ENCODE assay signal across 8 cellular contexts in genomic region chr6:28383235-28384142, GRCh38. TPM values are rescaled to one million over a fixed set of nuclear protein-coding genes. Genes with fewer than 3 reads are reported as not detected.
A peak's percentile ranks its signal among the peaks of the same experiment; 100 is the strongest.
DNase-seq lines count a peak whose midpoint lies in the region; ATAC-seq, FAIRE-seq and TF ChIP-seq lines count a peak whose summit lies in the region.

No MANE protein-coding gene starts in this region.

- dilution Hi-C loops in keratinocyte (cut with MboI; ENCODE audit: extremely low pct_ligation_motif_present, low sequenced_read_pairs) = no loop called here

- H3K27ac ChIP-seq in keratinocyte (ENCODE audit: control insufficient read depth, insufficient read depth, low read length) = peak overlapping the region; percentile 78
- H3K27ac ChIP-seq in small intestine (ENCODE audit: low read depth in 1 of 2, low read length in 1 of 2) = peak overlapping the region; percentile 76 to 82

- H3K79me2 ChIP-seq in keratinocyte (ENCODE audit: control insufficient read depth, insufficient read depth, low read length) = peaks cover 3% of the 10 kb centered on the region

- peak overlapping the region; percentile 99 for H3K4me2 ChIP-seq in keratinocyte (ENCODE audit: control insufficient read depth, extremely low read depth, insufficient read depth, low read depth, low read length)

- H3K4me3 ChIP-seq in choroid plexus epithelial cell (ENCODE audit: low read depth, low read length) (peak overlapping the region; percentile 74), keratinocyte (ENCODE audit: control insufficient read depth in 2 of 3, extremely low read depth in 1 of 3, insufficient read depth in 2 of 3, low read depth in 1 of 3, low read length in 3 of 3) (peak overlapping the region; percentile 43 to 88 (median 78)), small intestine (ENCODE audit: low read depth in 1 of 2, low read length in 2 of 2) (peak overlapping the region; percentile 15 to 51)

- H3K36me3 ChIP-seq in keratinocyte (ENCODE audit: control insufficient read depth in 2 of 2, extremely low read depth in 1 of 2, insufficient read depth in 2 of 2, low read length in 2 of 2) (peaks cover 3 to 12% of the 10 kb centered on the region in 2 experiments), small intestine (ENCODE audit: control insufficient read depth in 2 of 2, insufficient read depth in 2 of 2, low read length in 2 of 2) (peaks cover 2 to 8% of the 10 kb centered on the region in 2 donors)

- no peaks in the 10 kb centered on the region for H3K27me3 ChIP-seq in keratinocyte (ENCODE audit: control insufficient read depth, extremely low read depth, insufficient read depth, low read length)
- no peaks in the 10 kb centered on the region for H3K27me3 ChIP-seq in small intestine (ENCODE audit: control insufficient read depth in 2 of 2, insufficient read depth in 2 of 2, low read length in 2 of 2)

- peak; percentile 81 for FAIRE-seq in keratinocyte (lab: Jason Lieb, UNC)
- FAIRE-seq in small intestine (lab: Jason Lieb, UNC) = no peak

- H4K20me1 ChIP-seq in keratinocyte (ENCODE audit: control insufficient read depth, extremely low read depth, insufficient read depth, low read length) = no peaks in the 10 kb centered on the region

- ATAC-seq in GM21381 (IDR thresholded peaks at IDR 0.05; ENCODE audit: unreplicated experiment) = peak; percentile 91

- peak overlapping the region; percentile 79 for H3K9ac ChIP-seq in keratinocyte (ENCODE audit: control insufficient read depth, extremely low read depth, insufficient read depth, low read length)

- H3K9me3 ChIP-seq in keratinocyte (ENCODE audit: control insufficient read depth, low read depth, low read length) (no peaks in the 10 kb centered on the region), small intestine (ENCODE audit: control insufficient read depth, low read depth) (no peaks in the 10 kb centered on the region)

- peak; percentile 83 for DNase-seq in DMS79 treated with DMSO at 0.1 percent for 48 hours (lab: John Stamatoyannopoulos, UW)
- peak; percentile 81 for DNase-seq in HT1080 (ENCODE audit: low read depth)
- DNase-seq in SW 1271 (lab: John Stamatoyannopoulos, UW) = peak; percentile 89 to 95
- peak; percentile 97 for DNase-seq in choroid plexus epithelial cell (ENCODE audit: low read depth)
- DNase-seq in keratinocyte (ENCODE audit: low read depth, low spot score) = no peak
- DNase-seq in small intestine = peak; percentile 94
- DNase-seq in T-helper 9 cell = no peak

- TF ChIP-seq CTCF in choroid plexus epithelial cell (conservative IDR thresholded peaks at IDR 0.05; ENCODE audit: low read depth, low read length) (peak; percentile 73), keratinocyte (optimal IDR thresholded peaks at IDR 0.05 in 1 of 3, IDR thresholded peaks at IDR 0.05 in 1 of 3, conservative IDR thresholded peaks at IDR 0.05 in 1 of 3; ENCODE audit: extremely low read depth in 1 of 3, insufficient read depth in 2 of 3, low read length in 3 of 3) (peak; percentile 56 to 68 (median 59))

- H3K4me1 ChIP-seq in keratinocyte (ENCODE audit: control insufficient read depth, extremely low read depth, insufficient read depth, low read length) = peaks cover 6% of the 10 kb centered on the region
- peaks cover 0 to 2% of the 10 kb centered on the region in 2 donors for H3K4me1 ChIP-seq in small intestine (ENCODE audit: control insufficient read depth in 2 of 2, insufficient read depth in 1 of 2, low read depth in 1 of 2, low read length in 1 of 2)

- no peaks in the 10 kb centered on the region for H3K9me1 ChIP-seq in keratinocyte (ENCODE audit: control insufficient read depth, extremely low read depth, insufficient read depth, low read length)

- peak overlapping the region; percentile 97 for H2AFZ ChIP-seq in keratinocyte (ENCODE audit: control insufficient read depth, low read length)

- 16 to 32% (median 18%) methylated on average over 31 of the region's 31 CpGs for WGBS in small intestine, 3 donors

RNA-seq across cellular contexts. Expression of gene ZSCAN12, which starts 16.1 kb away (rescaled TPM):
- 3.1 and 3.8 TPM in 2 replicates for total RNA-seq in HT1080 (2014; rRNA removed; shearing (Covaris generic))
- 1.8 and 2.7 TPM in 2 replicates for polyA plus RNA-seq in HT1080 (2015; cell fraction: cytosol; rRNA removed)
- polyA plus RNA-seq in HT1080 (2015; cell fraction: nucleus; rRNA removed) = 4.2 and 4.3 TPM in 2 replicates
- polyA plus RNA-seq in keratinocyte = 2.5 to 4.0 TPM (median 2.7 TPM) in 3 replicates
- 1.4 TPM for polyA plus RNA-seq in keratinocyte (2011; ENCODE audit: low read depth)
- polyA plus RNA-seq in keratinocyte (2011; cell fraction: cytosol; rRNA removed) = 0.99 and 2.0 TPM in 2 replicates
- polyA plus RNA-seq in keratinocyte (2011; cell fraction: nucleus; rRNA removed) = 3.5 and 4.0 TPM in 2 replicates
- 1.6 and 1.7 TPM in 2 replicates for polyA plus RNA-seq in keratinocyte (2012; ENCODE audit: low replicate concordance)
- polyA minus RNA-seq in keratinocyte = 1.8 to 3.8 TPM (median 2.1 TPM) in 3 replicates
- polyA minus RNA-seq in keratinocyte (2011; cell fraction: cytosol; rRNA and poly(A)+ RNA removed) = 2.5 TPM
- polyA minus RNA-seq in keratinocyte (2011; cell fraction: nucleus; rRNA and poly(A)+ RNA removed) = 2.3 and 4.6 TPM in 2 replicates
- polyA plus RNA-seq in small intestine = 1 to 10 TPM; 1.6 to 2.0 (median 2.0) TPM

RNA-seq across cellular contexts. Expression of gene ZKSCAN3, which starts 33.7 kb away (rescaled TPM):
- total RNA-seq in HT1080 (2014; rRNA removed; shearing (Covaris generic)) = 2.9 and 3.4 TPM in 2 replicates
- 2.3 and 3.5 TPM in 2 replicates for polyA plus RNA-seq in HT1080 (2015; cell fraction: cytosol; rRNA removed)
- 5.1 and 6.6 TPM in 2 replicates for polyA plus RNA-seq in HT1080 (2015; cell fraction: nucleus; rRNA removed)
- 2.2 to 3.1 TPM (median 2.9 TPM) in 3 replicates for polyA plus RNA-seq in keratinocyte
- polyA plus RNA-seq in keratinocyte (2011; ENCODE audit: low read depth) = 0.52 TPM
- 1.3 and 2.1 TPM in 2 replicates for polyA plus RNA-seq in keratinocyte (2011; cell fraction: cytosol; rRNA removed)
- polyA plus RNA-seq in keratinocyte (2011; cell fraction: nucleus; rRNA removed) = 4.3 and 5.1 TPM in 2 replicates
- polyA plus RNA-seq in keratinocyte (2012; ENCODE audit: low replicate concordance) = 0.99 and 1.6 TPM in 2 replicates
- 0.56 to 2.8 TPM (median 1.9 TPM) in 3 replicates for polyA minus RNA-seq in keratinocyte
- polyA minus RNA-seq in keratinocyte (2011; cell fraction: cytosol; rRNA and poly(A)+ RNA removed) = 2.7 TPM
- polyA minus RNA-seq in keratinocyte (2011; cell fraction: nucleus; rRNA and poly(A)+ RNA removed) = 2.2 and 4.0 TPM in 2 replicates
- 1 to 10 TPM; 1.1 to 2.2 (median 1.5) TPM for polyA plus RNA-seq in small intestine

RNA-seq across cellular contexts. Expression of gene ZSCAN31, which starts 47.5 kb away (rescaled TPM):
- total RNA-seq in HT1080 (2014; rRNA removed; shearing (Covaris generic)) = 4.3 and 7.3 TPM in 2 replicates
- 3.4 and 4.0 TPM in 2 replicates for polyA plus RNA-seq in HT1080 (2015; cell fraction: cytosol; rRNA removed)
- polyA plus RNA-seq in HT1080 (2015; cell fraction: nucleus; rRNA removed) = 5.5 and 7.0 TPM in 2 replicates
- polyA plus RNA-seq in keratinocyte (14.4 to 21.7 TPM (median 15.8 TPM) in 3 replicates), small intestine (1 to 10 TPM; 1.3 to 5.1 (median 4.6) TPM)
- polyA plus RNA-seq in keratinocyte (2011; ENCODE audit: low read depth) = 44.7 TPM
- 15.3 and 24.3 TPM in 2 replicates for polyA plus RNA-seq in keratinocyte (2011; cell fraction: cytosol; rRNA removed)
- 45.9 and 54.9 TPM in 2 replicates for polyA plus RNA-seq in keratinocyte (2011; cell fraction: nucleus; rRNA removed)
- polyA plus RNA-seq in keratinocyte (2012; ENCODE audit: low replicate concordance) = 12.4 and 13.1 TPM in 2 replicates
- polyA minus RNA-seq in keratinocyte = 9.9 to 29.3 TPM (median 28.8 TPM) in 3 replicates
- 11.3 TPM for polyA minus RNA-seq in keratinocyte (2011; cell fraction: cytosol; rRNA and poly(A)+ RNA removed)
- polyA minus RNA-seq in keratinocyte (2011; cell fraction: nucleus; rRNA and poly(A)+ RNA removed) = 13.7 and 24.4 TPM in 2 replicates

RNA-seq across cellular contexts. Expression of gene ZSCAN23, which starts 59.8 kb away (rescaled TPM):
- 0.43 and 0.84 TPM in 2 replicates for total RNA-seq in HT1080 (2014; rRNA removed; shearing (Covaris generic))
- polyA plus RNA-seq in HT1080 (2015; cell fraction: cytosol; rRNA removed) = 0.35 and 0.49 TPM in 2 replicates
- 2.5 and 2.6 TPM in 2 replicates for polyA plus RNA-seq in HT1080 (2015; cell fraction: nucleus; rRNA removed)
- polyA plus RNA-seq in keratinocyte (1.2 to 2.1 TPM (median 1.8 TPM) in 3 replicates), small intestine (under 1 TPM in 1 of 3 donors, not detected in 2; 0.91 TPM)
- polyA plus RNA-seq in keratinocyte (2011; ENCODE audit: low read depth) = 0.47 TPM
- 0.22 and 0.75 TPM in 2 replicates for polyA plus RNA-seq in keratinocyte (2011; cell fraction: cytosol; rRNA removed)
- 4.3 and 4.6 TPM in 2 replicates for polyA plus RNA-seq in keratinocyte (2011; cell fraction: nucleus; rRNA removed)
- 0.18 and 1.3 TPM in 2 replicates for polyA plus RNA-seq in keratinocyte (2012; ENCODE audit: low replicate concordance)
- polyA minus RNA-seq in keratinocyte = 0.85 to 6.2 TPM (median 2.4 TPM) in 3 replicates
- not detected for polyA minus RNA-seq in keratinocyte (2011; cell fraction: cytosol; rRNA and poly(A)+ RNA removed)
- polyA minus RNA-seq in keratinocyte (2011; cell fraction: nucleus; rRNA and poly(A)+ RNA removed) = 3.8 and 9.9 TPM in 2 replicates

Comparison
In these comparisons a context has a peak if more than half of its experiments do, and no peak if none do; other contexts are left out.
1. DNase-seq: peak in DMS79 treated with DMSO at 0.1 percent for 48 hours (single experiment), HT1080 (single experiment), SW 1271 (2 of 2), choroid plexus epithelial cell (single experiment) and small intestine (single experiment); none in keratinocyte (single experiment) and T-helper 9 cell (single experiment).
2. Peak in every context shown above with its lines, with median percentiles within 50 percentile points of each other: H3K4me3 ChIP-seq.